ENCODE assay signal across 22 cellular contexts in the genomic region with DNA sequence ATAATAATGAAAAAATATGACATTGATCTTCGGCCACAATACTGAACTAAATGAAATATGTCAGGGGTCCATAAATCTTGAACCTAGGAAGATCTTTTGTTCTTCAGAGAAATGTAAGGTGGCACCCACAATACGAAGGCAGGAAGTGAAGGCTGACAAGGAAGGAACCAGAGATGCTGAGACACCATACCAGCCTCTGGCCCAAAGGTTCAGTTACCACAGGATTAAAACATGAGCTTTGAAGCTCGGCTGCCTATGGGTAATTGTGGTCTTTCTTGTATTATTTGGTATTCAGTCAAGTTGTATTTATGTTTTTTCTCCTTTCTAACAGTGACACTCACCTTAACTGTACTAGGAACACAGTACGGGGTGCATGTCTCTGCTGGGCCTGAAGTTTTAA.
DNase-seq lines count a peak whose midpoint lies in the region; ATAC-seq and TF ChIP-seq lines count a peak whose summit lies in the region.
"Had no signal": no experiment of that assay in that cellular context is flagged by ENCODE, and none has a peak within 500 bp of the region (broad histone marks: within the 10 kb centered on the region; RNA-seq: fewer than 3 reads in every experiment).

No MANE protein-coding gene starts in this region.

- peaks cover 7% of the 10 kb centered on the region for H3K9me2 ChIP-seq in GM23338 (ENCODE audit: insufficient read depth)
- no peaks in the 10 kb centered on the region for H3K9me2 ChIP-seq in Loucy (replicated peaks; ENCODE audit: low read depth, low read length)

- H3K4me2 ChIP-seq in GM23338 (no peak overlapping the region), Loucy (ENCODE audit: low read depth, low read length, poor library complexity, severe bottlenecking) (peak overlapping the region; percentile 44)
- H3K4me2 ChIP-seq: A549; BLaER1 treated with 17β-estradiol and CSF1 and Interleukin-3, amounts not matched to agents 10 nM and 100 nM had no signal

- H3K4me3 Mint-ChIP-seq in GM23338: no peak overlapping the region
- no peak overlapping the region for H3K4me3 Mint-ChIP-seq in HFFc6
- no peak overlapping the region for H3K4me3 Mint-ChIP-seq in stimulated activated effector memory CD8-positive, alpha-beta T cell treated with anti-CD3 and anti-CD28 coated beads, Interleukin-12 subunit alpha, Interleukin-12 subunit beta, amount 100 ng/mL, for 72 hours
- H3K4me3 Mint-ChIP-seq: CD14-positive monocyte; CD4-positive, alpha-beta T cell; CD8-positive, alpha-beta memory T cell had no signal

- DNase-seq in GM23338 (ENCODE audit: low spot score) (no peak), left colon (no peak), hepatic stellate cell (ENCODE audit: low spot score) (no peak), HFFc6 (no peak)
- no peak for DNase-seq in stimulated activated effector memory CD8-positive, alpha-beta T cell treated with anti-CD3 and anti-CD28 coated beads, Interleukin-12 subunit alpha, Interleukin-12 subunit beta, amount 100 ng/mL, for 72 hours (ENCODE audit: low spot score in 2 of 2)
- DNase-seq: 8988T; ACHN; AML-193; BE2C; CD4-positive, alpha-beta T cell; CD8-positive, alpha-beta memory T cell; DMS 273 treated with DMSO at 0.1 percent for 48 hours; DMS79; GF-D8; GM23248; HCEC 1CT had no signal

- H3K4me1 ChIP-seq in GM23338 (ENCODE audit: insufficient read depth) (peaks cover 10% of the 10 kb centered on the region; the same call in 1 of the 2 replicates), Loucy (ENCODE audit: insufficient read depth, low read length, poor library complexity, severe bottlenecking) (peaks cover 12% of the 10 kb centered on the region)
- H3K4me1 ChIP-seq: A549, BE2C had no signal

- intact Hi-C loops in left colon (cut with DNase I, micrococcal nuclease): no loop called here

- H3K9me3 Mint-ChIP-seq in GM23338 (no peaks in the 10 kb centered on the region), HFFc6 (peaks cover 17% of the 10 kb centered on the region)
- no peaks in the 10 kb centered on the region for H3K9me3 Mint-ChIP-seq in stimulated activated effector memory CD8-positive, alpha-beta T cell treated with anti-CD3 and anti-CD28 coated beads, Interleukin-12 subunit alpha, Interleukin-12 subunit beta, amount 100 ng/mL, for 72 hours
- H3K9me3 Mint-ChIP-seq: CD4-positive, alpha-beta T cell had no signal

- no peak overlapping the region for H3K27ac Mint-ChIP-seq in GM23338
- H3K27ac Mint-ChIP-seq in HFFc6: no peak overlapping the region
- H3K27ac Mint-ChIP-seq in stimulated activated effector memory CD8-positive, alpha-beta T cell treated with anti-CD3 and anti-CD28 coated beads, Interleukin-12 subunit alpha, Interleukin-12 subunit beta, amount 100 ng/mL, for 72 hours: no peak overlapping the region
- H3K27ac Mint-ChIP-seq: CD14-positive monocyte; CD4-positive, alpha-beta T cell; CD8-positive, alpha-beta memory T cell had no signal

- H3K36me3 ChIP-seq in GM23338 (ENCODE audit: insufficient read depth): no peaks in the 10 kb centered on the region
- H3K36me3 ChIP-seq in Loucy (ENCODE audit: insufficient read depth, low read length): no peaks in the 10 kb centered on the region
- H3K36me3 ChIP-seq: BE2C; BLaER1 treated with 17β-estradiol and CSF1 and Interleukin-3, amounts not matched to agents 10 nM and 100 nM had no signal

- H3K36me3 Mint-ChIP-seq in GM23338 (ENCODE audit: low read depth) (no peaks in the 10 kb centered on the region), HFFc6 (ENCODE audit: low read depth) (no peaks in the 10 kb centered on the region)
- H3K36me3 Mint-ChIP-seq in stimulated activated effector memory CD8-positive, alpha-beta T cell treated with anti-CD3 and anti-CD28 coated beads, Interleukin-12 subunit alpha, Interleukin-12 subunit beta, amount 100 ng/mL, for 72 hours: no peaks in the 10 kb centered on the region
- H3K36me3 Mint-ChIP-seq: CD14-positive monocyte; CD8-positive, alpha-beta memory T cell had no signal

- H3K4me3 ChIP-seq in GM23338: no peak overlapping the region
- no peak overlapping the region for H3K4me3 ChIP-seq in Loucy (ENCODE audit: low read length, poor library complexity, severe bottlenecking)
- H3K4me3 ChIP-seq: A549; BLaER1 treated with 17β-estradiol and CSF1 and Interleukin-3, amounts not matched to agents 10 nM and 100 nM; GM23248 had no signal

- H3F3A ChIP-seq in GM23338 (replicated peaks; ENCODE audit: low read depth) (no peaks in the 10 kb centered on the region), Loucy (ENCODE audit: low read depth) (no peaks in the 10 kb centered on the region)

- H3K27me3 ChIP-seq in GM23338 (ENCODE audit: insufficient read depth) (no peaks in the 10 kb centered on the region), Loucy (ENCODE audit: insufficient read depth, low read length, poor library complexity, severe bottlenecking) (no peaks in the 10 kb centered on the region)
- H3K27me3 ChIP-seq: BE2C; BLaER1 treated with 17β-estradiol and CSF1 and Interleukin-3, amounts not matched to agents 10 nM and 100 nM had no signal

- no peak for TF ChIP-seq CTCF in GM23338 (conservative IDR thresholded peaks at IDR 0.05; ENCODE audit: low read depth in 2 of 2)
- no peak for TF ChIP-seq CTCF in Loucy (conservative IDR thresholded peaks at IDR 0.05; ENCODE audit: low read length)
- no peak for TF ChIP-seq CTCF in VCaP (conservative IDR thresholded peaks at IDR 0.05)
- no peak for TF ChIP-seq CTCF in HFFc6 (IDR thresholded peaks at IDR 0.05)

- H4K20me1 ChIP-seq in GM23338 (replicated peaks; ENCODE audit: insufficient read depth) (no peaks in the 10 kb centered on the region), Loucy (ENCODE audit: insufficient read depth, low read length, poor library complexity, severe bottlenecking) (no peaks in the 10 kb centered on the region)
- H4K20me1 ChIP-seq: BLaER1 treated with 17β-estradiol and CSF1 and Interleukin-3, amounts not matched to agents 10 nM and 100 nM had no signal

- no peak for ATAC-seq in GM23338
- ATAC-seq in left colon: peak; percentile 12
- ATAC-seq in stimulated activated effector memory CD8-positive, alpha-beta T cell treated with anti-CD3 and anti-CD28 coated beads, Interleukin-12 subunit alpha, Interleukin-12 subunit beta, amount 100 ng/mL, for 72 hours: no peak
- no peak for ATAC-seq in GM18498 (IDR thresholded peaks at IDR 0.05; ENCODE audit: unreplicated experiment)
- ATAC-seq: A549 had no signal

- peak overlapping the region; percentile 81; the same call in 1 of the 2 replicates for H2AFZ ChIP-seq in GM23338
- H2AFZ ChIP-seq in Loucy (ENCODE audit: low read length): peak overlapping the region; percentile 80
- H2AFZ ChIP-seq: GM23248 had no signal

- no peak overlapping the region for H3K27ac ChIP-seq in GM23338 (ENCODE audit: low read depth)
- peak overlapping the region; percentile 51 for H3K27ac ChIP-seq in VCaP
- H3K27ac ChIP-seq: A549; BLaER1 treated with 17β-estradiol and CSF1 and Interleukin-3, amounts not matched to agents 10 nM and 100 nM; GM23248 had no signal

- no peaks in the 10 kb centered on the region for H3K27me3 Mint-ChIP-seq in GM23338 (ENCODE audit: insufficient read depth, low read depth, poor library complexity)
- no peaks in the 10 kb centered on the region for H3K27me3 Mint-ChIP-seq in HFFc6 (ENCODE audit: insufficient read depth)
- H3K27me3 Mint-ChIP-seq: CD4-positive, alpha-beta T cell; CD8-positive, alpha-beta memory T cell had no signal

- no peaks in the 10 kb centered on the region for H3K9me3 ChIP-seq in Loucy (ENCODE audit: insufficient read depth, low read depth, low read length)
- H3K9me3 ChIP-seq: A549; BE2C; BLaER1 treated with 17β-estradiol and CSF1 and Interleukin-3, amounts not matched to agents 10 nM and 100 nM had no signal

- H3K79me2 ChIP-seq in GM23338 (replicated peaks; ENCODE audit: insufficient read depth) (no peaks in the 10 kb centered on the region), Loucy (ENCODE audit: insufficient read depth, low read length) (no peaks in the 10 kb centered on the region)

- H3K4me1 Mint-ChIP-seq in GM23338: peaks cover 9% of the 10 kb centered on the region
- no peaks in the 10 kb centered on the region for H3K4me1 Mint-ChIP-seq in HFFc6 (ENCODE audit: low read depth)
- H3K4me1 Mint-ChIP-seq in stimulated activated effector memory CD8-positive, alpha-beta T cell treated with anti-CD3 and anti-CD28 coated beads, Interleukin-12 subunit alpha, Interleukin-12 subunit beta, amount 100 ng/mL, for 72 hours: no peaks in the 10 kb centered on the region
- H3K4me1 Mint-ChIP-seq: CD14-positive monocyte; CD8-positive, alpha-beta memory T cell had no signal

- H3K9ac ChIP-seq in Loucy (ENCODE audit: low read depth, low read length, poor library complexity, severe bottlenecking): no peak overlapping the region
- H3K9ac ChIP-seq: BLaER1 treated with 17β-estradiol and CSF1 and Interleukin-3, amounts not matched to agents 10 nM and 100 nM; GM23248 had no signal

TF ChIP-seq in GM23338, 12 proteins besides CTCF, POLR2A, EP300 and RAD21 (continues in another document):
- TF ChIP-seq ZNF114 (CRISPR knock-in tag; IDR thresholded peaks at IDR 0.05): no peak
- no peak for TF ChIP-seq POLR2AphosphoS5 (IDR thresholded peaks at IDR 0.05; ENCODE audit: low read depth)
- TF ChIP-seq ZNF331 (CRISPR knock-in tag; IDR thresholded peaks at IDR 0.05; ENCODE audit: low read depth): no peak
- TF ChIP-seq, protein P1, sequence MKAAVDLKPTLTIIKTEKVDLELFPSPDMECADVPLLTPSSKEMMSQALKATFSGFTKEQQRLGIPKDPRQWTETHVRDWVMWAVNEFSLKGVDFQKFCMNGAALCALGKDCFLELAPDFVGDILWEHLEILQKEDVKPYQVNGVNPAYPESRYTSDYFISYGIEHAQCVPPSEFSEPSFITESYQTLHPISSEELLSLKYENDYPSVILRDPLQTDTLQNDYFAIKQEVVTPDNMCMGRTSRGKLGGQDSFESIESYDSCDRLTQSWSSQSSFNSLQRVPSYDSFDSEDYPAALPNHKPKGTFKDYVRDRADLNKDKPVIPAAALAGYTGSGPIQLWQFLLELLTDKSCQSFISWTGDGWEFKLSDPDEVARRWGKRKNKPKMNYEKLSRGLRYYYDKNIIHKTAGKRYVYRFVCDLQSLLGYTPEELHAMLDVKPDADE (IDR thresholded peaks at IDR 0.05): no peak
- no peak for TF ChIP-seq CREB1 (CRISPR knock-in tag; IDR thresholded peaks at IDR 0.05; ENCODE audit: low read depth)
